In genomic region chr6:35209081-35209480, GRCh38 we compare ENCODE assay signal across 12 cellular contexts.
"Had no signal": no experiment of that assay in that cellular context is flagged by ENCODE, and none has a peak within 500 bp of the region (broad histone marks: within the 10 kb centered on the region; RNA-seq: fewer than 3 reads in every experiment).

No MANE protein-coding gene starts in this region.

- H3K4me1 ChIP-seq: prostate gland had no signal

- H3K27ac ChIP-seq: epithelial cell of prostate, heart left ventricle, prostate gland, WERI-Rb-1 had no signal

- H3K4me3 ChIP-seq: adrenal gland, heart left ventricle, prostate gland had no signal

- H3K36me3 ChIP-seq: adrenal gland, heart left ventricle, prostate gland, WERI-Rb-1 had no signal

- DNase-seq: activated CD4-positive, alpha-beta memory T cell treated with anti-CD3 and anti-CD28 coated beads for 36 hours; activated CD4-positive, alpha-beta T cell treated with anti-CD3 and anti-CD28 coated beads for 36 hours; activated CD8-positive, alpha-beta memory T cell treated with anti-CD3 and anti-CD28 coated beads, Interleukin-2, amount 10 ng/mL, durations not matched to agents 7 days and 5 days; activated T-cell treated with anti-CD3 and anti-CD28 coated beads, Interleukin-2, amount 50 U/mL, for 24 hours; adrenal gland; heart left ventricle; immature natural killer cell; nephron progenitor cell; stimulated activated naive CD8-positive, alpha-beta T cell treated with anti-CD3 and anti-CD28 coated beads, Interleukin-15, amount 100 ng/mL, for 72 hours; WERI-Rb-1 had no signal

- H3K9me3 ChIP-seq: adrenal gland, heart left ventricle, prostate gland had no signal
